Comparison of ENCODE assay signal across 26 cellular contexts in genomic region chr17:13067629-13068303, GRCh38.
"Had no signal": no experiment of that assay in that cellular context is flagged by ENCODE, and none has a peak within 500 bp of the region (broad histone marks: within the 10 kb centered on the region; RNA-seq: fewer than 3 reads in every experiment).

No MANE protein-coding gene starts in this region.

- H3K4me1 ChIP-seq: SJSA1 had no signal

- H3K27me3 ChIP-seq: brain microvascular endothelial cell, MG63, SJSA1 had no signal

- H3K4me2 ChIP-seq: SK-N-SH had no signal

- H3K4me3 ChIP-seq: MG63, SJSA1 had no signal

- FAIRE-seq: TTC549 had no signal

- H3K9ac ChIP-seq: SK-N-SH had no signal

- H3K36me3 ChIP-seq: brain microvascular endothelial cell, MG63, SJSA1 had no signal

- H3K27ac ChIP-seq: brain microvascular endothelial cell, SJSA1 had no signal

- H3K9me3 ChIP-seq: MG63, SJSA1, SK-N-SH had no signal

- DNase-seq: activated CD4-positive, alpha-beta T cell treated with anti-CD3 and anti-CD28 coated beads for 36 hours; activated CD4-positive, alpha-beta T cell treated with anti-CD3 and anti-CD28 coated beads, Interleukin-2, amount 10 ng/mL, durations not matched to agents 7 days and 5 days; activated CD4-positive, alpha-beta T cell treated with anti-CD3 and anti-CD28 coated beads, Interleukin-2, amount 50 U/mL, for 48 hours; activated CD8-positive, alpha-beta T cell treated with anti-CD3 and anti-CD28 coated beads, Interleukin-2, amount 10 ng/mL, durations not matched to agents 7 days and 5 days; activated gamma-delta T cell; activated naive CD4-positive, alpha-beta T cell treated with anti-CD3 and anti-CD28 coated beads for 36 hours; activated T-cell treated with anti-CD3 and anti-CD28 coated beads, Interleukin-2, amount 50 U/mL, for 24 hours; amniotic stem cell; aorta; brain microvascular endothelial cell; central memory CD4-positive, alpha-beta T cell; Kasumi-1; KG1; MG63; NCI-H1048; NCI-H1105 treated with DMSO at 0.1 percent for 48 hours; NCI-H1436; NCI-H1694; NCI-H1930; NCI-H2081 treated with DMSO at 0.1 percent for 48 hours; NCI-H446; NCI-H510A treated with DMSO at 0.1 percent for 48 hours; SHP77; SK-N-SH had no signal
